ENCODE assay signal across 1 cellular context in the genomic region with DNA sequence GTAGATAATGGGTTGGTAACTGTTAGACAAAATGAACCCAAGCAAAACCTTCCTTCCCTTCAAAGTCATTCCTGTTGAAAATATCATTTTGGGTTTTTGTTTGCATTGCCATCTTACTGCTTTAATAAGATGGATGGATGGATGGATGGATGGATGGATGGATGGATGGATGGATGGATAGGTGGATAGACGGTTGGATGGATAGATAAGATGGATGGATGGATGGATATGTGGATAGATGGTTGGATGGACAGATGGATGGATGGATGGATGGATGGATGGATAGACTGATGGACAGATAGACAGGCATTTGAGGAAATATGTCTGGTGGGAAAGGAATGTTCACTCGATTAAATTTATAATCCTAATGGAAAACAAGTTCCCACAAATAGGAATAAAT.
TF ChIP-seq lines count a peak whose summit lies in the region.

No MANE protein-coding gene starts in this region.

TF ChIP-seq in IMR-90, 13 proteins besides CTCF, POLR2A, EP300 and RAD21 (continued from another document):
- TF ChIP-seq, protein P1, sequence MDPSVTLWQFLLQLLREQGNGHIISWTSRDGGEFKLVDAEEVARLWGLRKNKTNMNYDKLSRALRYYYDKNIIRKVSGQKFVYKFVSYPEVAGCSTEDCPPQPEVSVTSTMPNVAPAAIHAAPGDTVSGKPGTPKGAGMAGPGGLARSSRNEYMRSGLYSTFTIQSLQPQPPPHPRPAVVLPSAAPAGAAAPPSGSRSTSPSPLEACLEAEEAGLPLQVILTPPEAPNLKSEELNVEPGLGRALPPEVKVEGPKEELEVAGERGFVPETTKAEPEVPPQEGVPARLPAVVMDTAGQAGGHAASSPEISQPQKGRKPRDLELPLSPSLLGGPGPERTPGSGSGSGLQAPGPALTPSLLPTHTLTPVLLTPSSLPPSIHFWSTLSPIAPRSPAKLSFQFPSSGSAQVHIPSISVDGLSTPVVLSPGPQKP (IDR thresholded peaks at IDR 0.05; ENCODE audit: borderline replicate concordance, low read depth, low read length), result no peak
- TF ChIP-seq NFE2L2 (IDR thresholded peaks at IDR 0.05; ENCODE audit: low read depth, low read length) (no peak), SMC3 (IDR thresholded peaks at IDR 0.05; ENCODE audit: low read depth, low read length) (no peak), MAFK (IDR thresholded peaks at IDR 0.05; ENCODE audit: low read depth, low read length) (no peak), MXI1 (IDR thresholded peaks at IDR 0.05; ENCODE audit: borderline replicate concordance, low read depth, low read length) (no peak)
- TF ChIP-seq, protein P2, sequence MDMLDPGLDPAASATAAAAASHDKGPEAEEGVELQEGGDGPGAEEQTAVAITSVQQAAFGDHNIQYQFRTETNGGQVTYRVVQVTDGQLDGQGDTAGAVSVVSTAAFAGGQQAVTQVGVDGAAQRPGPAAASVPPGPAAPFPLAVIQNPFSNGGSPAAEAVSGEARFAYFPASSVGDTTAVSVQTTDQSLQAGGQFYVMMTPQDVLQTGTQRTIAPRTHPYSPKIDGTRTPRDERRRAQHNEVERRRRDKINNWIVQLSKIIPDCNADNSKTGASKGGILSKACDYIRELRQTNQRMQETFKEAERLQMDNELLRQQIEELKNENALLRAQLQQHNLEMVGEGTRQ (IDR thresholded peaks at IDR 0.05; ENCODE audit: low read depth, low read length), result no peak
